Comparison of ENCODE assay signal across 29 cellular contexts in the genomic region with DNA sequence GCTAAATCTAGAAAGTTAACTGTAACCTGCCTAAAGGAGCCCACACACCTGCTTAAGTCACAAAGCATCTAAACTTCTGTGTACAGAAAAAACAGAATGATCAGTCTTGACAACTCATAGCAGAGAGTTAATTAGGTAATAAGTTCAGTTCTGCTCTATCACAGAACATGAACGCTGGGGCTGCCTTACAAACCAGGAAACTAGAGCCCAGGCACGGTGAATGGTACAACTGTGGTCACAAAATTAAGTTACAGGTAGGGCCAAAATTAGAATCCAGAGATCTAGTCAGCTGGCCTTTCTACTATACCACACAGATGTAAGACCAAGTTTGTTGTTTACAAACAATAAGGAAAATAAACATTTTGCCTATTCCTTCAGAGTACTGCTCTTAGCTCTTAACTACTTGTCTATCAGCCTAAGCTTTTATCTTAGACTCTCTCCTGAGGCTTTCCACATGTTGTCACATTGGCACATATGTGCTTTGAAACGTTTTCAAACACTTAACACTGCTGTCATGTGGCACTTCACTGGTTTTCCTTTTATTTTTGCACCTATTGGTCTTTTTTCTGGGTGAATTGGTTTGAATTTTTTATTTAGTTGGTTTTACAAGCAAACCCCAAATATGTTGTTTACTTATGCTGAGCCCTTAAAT.
"Had no signal": no experiment of that assay in that cellular context is flagged by ENCODE, and none has a peak within 500 bp of the region (broad histone marks: within the 10 kb centered on the region; RNA-seq: fewer than 3 reads in every experiment).

No MANE protein-coding gene starts in this region.

- H3K4me3 Mint-ChIP-seq: naive thymus-derived CD4-positive, alpha-beta T cell; natural killer cell; nephron; neural crest cell; stimulated activated effector memory CD8-positive, alpha-beta T cell treated with anti-CD3 and anti-CD28 coated beads, Interleukin-12 subunit alpha, Interleukin-12 subunit beta, amount 100 ng/mL, for 72 hours; stimulated activated naive B cell treated with anti-CD40 and anti-IgM and Interleukin-4, amounts not matched to agents 10 μg/mL and 1 μg/mL and 100 μg/mL, for 72 hours; stimulated activated naive CD8-positive, alpha-beta T cell treated with anti-CD3 and anti-CD28 coated beads, Interleukin-15, Interleukin-2, amounts not matched to agents 100 ng/mL and 50 ng/mL, for 24 hours had no signal

- H3K27ac ChIP-seq: neutrophil, ovary, parathyroid adenoma, right lobe of liver, sigmoid colon, stomach, thoracic aorta, thyroid gland, tibial nerve, upper lobe of left lung, vagina had no signal

- H3K9me3 ChIP-seq: neutrophil, ovary, right lobe of liver, sigmoid colon, stomach, thoracic aorta, thyroid gland, tibial nerve, upper lobe of left lung, vagina had no signal

- H3K27ac Mint-ChIP-seq: naive thymus-derived CD4-positive, alpha-beta T cell; natural killer cell; nephron; stimulated activated effector memory CD8-positive, alpha-beta T cell treated with anti-CD3 and anti-CD28 coated beads, Interleukin-12 subunit alpha, Interleukin-12 subunit beta, amount 100 ng/mL, for 72 hours; stimulated activated naive B cell treated with anti-CD40 and anti-IgM and Interleukin-4, amounts not matched to agents 10 μg/mL and 1 μg/mL and 100 μg/mL, for 72 hours; stimulated activated naive CD8-positive, alpha-beta T cell treated with anti-CD3 and anti-CD28 coated beads, Interleukin-15, Interleukin-2, amounts not matched to agents 100 ng/mL and 50 ng/mL, for 24 hours had no signal

- H3K79me2 ChIP-seq: parathyroid adenoma had no signal

- H2AFZ ChIP-seq: parathyroid adenoma had no signal

- H3K4me1 ChIP-seq: parathyroid adenoma, right lobe of liver, sigmoid colon, stomach, thyroid gland, tibial nerve, upper lobe of left lung, vagina had no signal

- H3K9me3 Mint-ChIP-seq: naive thymus-derived CD4-positive, alpha-beta T cell; natural killer cell; nephron; neural crest cell; stimulated activated effector memory CD8-positive, alpha-beta T cell treated with anti-CD3 and anti-CD28 coated beads, Interleukin-12 subunit alpha, Interleukin-12 subunit beta, amount 100 ng/mL, for 72 hours; stimulated activated naive B cell treated with anti-CD40 and anti-IgM and Interleukin-4, amounts not matched to agents 10 μg/mL and 1 μg/mL and 100 μg/mL, for 72 hours; stimulated activated naive CD8-positive, alpha-beta T cell treated with anti-CD3 and anti-CD28 coated beads, Interleukin-15, Interleukin-2, amounts not matched to agents 100 ng/mL and 50 ng/mL, for 24 hours had no signal

- ATAC-seq: naive thymus-derived CD4-positive, alpha-beta T cell; natural killer cell; right cardiac atrium; right lobe of liver; stimulated activated effector memory CD8-positive, alpha-beta T cell treated with anti-CD3 and anti-CD28 coated beads, Interleukin-12 subunit alpha, Interleukin-12 subunit beta, amount 100 ng/mL, for 72 hours; stimulated activated naive B cell treated with anti-CD40 and anti-IgM and Interleukin-4, amounts not matched to agents 10 μg/mL and 1 μg/mL and 100 μg/mL, for 72 hours had no signal

- H3K4me1 Mint-ChIP-seq: naive thymus-derived CD4-positive, alpha-beta T cell; natural killer cell; neural crest cell; stimulated activated effector memory CD8-positive, alpha-beta T cell treated with anti-CD3 and anti-CD28 coated beads, Interleukin-12 subunit alpha, Interleukin-12 subunit beta, amount 100 ng/mL, for 72 hours; stimulated activated naive B cell treated with anti-CD40 and anti-IgM and Interleukin-4, amounts not matched to agents 10 μg/mL and 1 μg/mL and 100 μg/mL, for 72 hours had no signal

- H3K36me3 Mint-ChIP-seq: naive thymus-derived CD4-positive, alpha-beta T cell; natural killer cell; stimulated activated effector memory CD8-positive, alpha-beta T cell treated with anti-CD3 and anti-CD28 coated beads, Interleukin-12 subunit alpha, Interleukin-12 subunit beta, amount 100 ng/mL, for 72 hours; stimulated activated naive B cell treated with anti-CD40 and anti-IgM and Interleukin-4, amounts not matched to agents 10 μg/mL and 1 μg/mL and 100 μg/mL, for 72 hours had no signal

- H3K36me3 ChIP-seq: neutrophil, ovary, right lobe of liver, sigmoid colon, stomach, thoracic aorta, thyroid gland, tibial nerve, upper lobe of left lung, vagina had no signal

- H3K27me3 Mint-ChIP-seq: progenitor cell of endocrine pancreas; stimulated activated naive B cell treated with anti-CD40 and anti-IgM and Interleukin-4, amounts not matched to agents 10 μg/mL and 1 μg/mL and 100 μg/mL, for 72 hours; stimulated activated naive CD8-positive, alpha-beta T cell treated with anti-CD3 and anti-CD28 coated beads, Interleukin-15, Interleukin-2, amounts not matched to agents 100 ng/mL and 50 ng/mL, for 24 hours had no signal

- H3K27me3 ChIP-seq: ovary, right lobe of liver, sigmoid colon, stomach, thyroid gland, tibial nerve, upper lobe of left lung, vagina had no signal

- H3K9ac ChIP-seq: parathyroid adenoma had no signal

- DNase-seq: naive thymus-derived CD4-positive, alpha-beta T cell; natural killer cell; nucleus accumbens; ovary; posterior cingulate gyrus; right cardiac atrium; right lobe of liver; sigmoid colon; small intestine; stimulated activated CD4-positive, alpha-beta T cell treated with anti-CD3 and anti-CD28 coated beads, Interleukin-15, amount 100 ng/mL, for 24 hours; stimulated activated CD4-positive, alpha-beta T cell treated with anti-CD3 and anti-CD28 coated beads, Interleukin-2, amount 100 ng/mL, for 24 hours; stimulated activated CD4-positive, alpha-beta T cell treated with anti-CD3 and anti-CD28 coated beads, Interleukin-2, amount 100 ng/mL, for 48 hours; stimulated activated CD4-positive, alpha-beta T cell treated with anti-CD3 and anti-CD28 coated beads, Interleukin-4, amount 100 ng/mL, for 24 hours; stimulated activated naive B cell treated with anti-CD40 and anti-IgM and Interleukin-4, amounts not matched to agents 10 μg/mL and 1 μg/mL and 100 μg/mL, for 72 hours; stimulated activated naive CD4-positive, alpha-beta T cell treated with Interleukin-2 at 50 U/mL for 16 hours; stomach; thyroid gland; trophoblast cell; upper lobe of left lung had no signal

- H3K4me3 ChIP-seq: ovary, right lobe of liver, sigmoid colon, stomach, thoracic aorta, thyroid gland, tibial nerve, upper lobe of left lung, vagina had no signal
